2 cellular contexts compared by ENCODE assay signal in the genomic region with DNA sequence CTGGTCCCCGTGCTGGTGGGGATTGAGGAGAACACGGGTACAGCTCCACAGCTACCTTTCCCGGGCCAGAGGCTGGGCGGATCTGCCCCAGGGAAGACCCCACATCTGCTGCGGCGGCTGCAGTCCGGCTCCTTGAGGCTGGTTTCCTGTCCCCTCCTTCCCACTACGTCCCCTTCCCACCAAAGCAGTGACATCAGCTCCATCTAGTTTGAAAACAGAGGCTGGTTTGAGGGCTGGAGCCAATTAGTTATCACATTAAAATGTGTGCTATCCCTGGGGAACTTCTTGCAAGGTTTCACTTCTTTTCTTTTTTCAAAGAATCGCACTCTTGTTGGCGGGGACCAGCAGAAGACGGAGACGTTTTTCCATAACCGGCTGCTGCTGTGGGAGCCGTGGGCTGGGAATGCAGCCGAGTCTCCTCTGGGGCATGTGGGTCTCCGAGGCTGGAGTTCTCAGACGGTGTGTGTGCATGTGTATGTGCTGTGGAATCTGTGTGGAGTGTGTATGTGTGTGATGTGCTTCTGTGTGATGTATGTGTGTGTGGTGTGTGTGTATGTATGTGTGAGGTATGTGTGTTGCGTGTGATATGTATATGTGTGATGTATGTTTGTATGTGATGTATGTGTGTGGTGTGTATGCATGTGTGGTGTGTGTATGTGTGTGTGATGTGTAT.
A peak's percentile ranks its signal among the peaks of the same experiment; 100 is the strongest.
TF ChIP-seq lines count a peak whose summit lies in the region.

No MANE protein-coding gene starts in this region.

TF ChIP-seq in HEK293, 187 proteins besides CTCF, POLR2A, EP300 and RAD21 (continues in another document):
- TF ChIP-seq ZNF433 (tag by site-specific recombination; IDR thresholded peaks at IDR 0.05; ENCODE audit: low read depth) (no peak), ZNF202 (tag by site-specific recombination; IDR thresholded peaks at IDR 0.05; ENCODE audit: borderline replicate concordance) (peak; percentile 5; the same call in 1 of the 2 replicates), ZNF544 (tag by site-specific recombination; IDR thresholded peaks at IDR 0.05) (peak; percentile 74; the same call in 1 of the 2 replicates), ZNF223 (tag by site-specific recombination; IDR thresholded peaks at IDR 0.05) (no peak), ZNF335 (tag by site-specific recombination; conservative IDR thresholded peaks at IDR 0.05) (no peak), ZFP41 (tag by site-specific recombination; IDR thresholded peaks at IDR 0.05; ENCODE audit: borderline replicate concordance) (no peak), ZBTB20 (tag by site-specific recombination; IDR thresholded peaks at IDR 0.05) (peak; percentile 21; the same call in 1 of the 2 replicates), ZNF404 (tag by site-specific recombination; IDR thresholded peaks at IDR 0.05) (no peak), ZNF146 (tag by site-specific recombination; IDR thresholded peaks at IDR 0.05) (0 out of 2 replicates have a peak, but pooled peaks have one; percentile 1), ZNF48 (tag by site-specific recombination; IDR thresholded peaks at IDR 0.05) (peak; percentile 74), ZNF768 (tag by site-specific recombination; IDR thresholded peaks at IDR 0.05) (no peak)
- TF ChIP-seq, protein P1, sequence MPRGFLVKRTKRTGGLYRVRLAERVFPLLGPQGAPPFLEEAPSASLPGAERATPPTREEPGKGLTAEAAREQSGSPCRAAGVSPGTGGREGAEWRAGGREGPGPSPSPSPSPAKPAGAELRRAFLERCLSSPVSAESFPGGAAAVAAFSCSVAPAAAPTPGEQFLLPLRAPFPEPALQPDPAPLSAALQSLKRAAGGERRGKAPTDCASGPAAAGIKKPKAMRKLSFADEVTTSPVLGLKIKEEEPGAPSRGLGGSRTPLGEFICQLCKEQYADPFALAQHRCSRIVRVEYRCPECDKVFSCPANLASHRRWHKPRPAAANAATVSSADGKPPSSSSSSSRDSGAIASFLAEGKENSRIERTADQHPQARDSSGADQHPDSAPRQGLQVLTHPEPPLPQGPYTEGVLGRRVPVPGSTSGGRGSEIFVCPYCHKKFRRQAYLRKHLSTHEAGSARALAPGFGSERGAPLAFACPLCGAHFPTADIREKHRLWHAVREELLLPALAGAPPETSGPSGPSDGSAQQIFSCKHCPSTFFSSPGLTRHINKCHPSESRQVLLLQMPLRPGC (tag by site-specific recombination; IDR thresholded peaks at IDR 0.05) = no peak
- TF ChIP-seq, protein P2, sequence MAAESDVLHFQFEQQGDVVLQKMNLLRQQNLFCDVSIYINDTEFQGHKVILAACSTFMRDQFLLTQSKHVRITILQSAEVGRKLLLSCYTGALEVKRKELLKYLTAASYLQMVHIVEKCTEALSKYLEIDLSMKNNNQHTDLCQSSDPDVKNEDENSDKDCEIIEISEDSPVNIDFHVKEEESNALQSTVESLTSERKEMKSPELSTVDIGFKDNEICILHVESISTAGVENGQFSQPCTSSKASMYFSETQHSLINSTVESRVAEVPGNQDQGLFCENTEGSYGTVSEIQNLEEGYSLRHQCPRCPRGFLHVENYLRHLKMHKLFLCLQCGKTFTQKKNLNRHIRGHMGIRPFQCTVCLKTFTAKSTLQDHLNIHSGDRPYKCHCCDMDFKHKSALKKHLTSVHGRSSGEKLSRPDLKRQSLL (tag by site-specific recombination; IDR thresholded peaks at IDR 0.05) = no peak
- TF ChIP-seq, protein P3, sequence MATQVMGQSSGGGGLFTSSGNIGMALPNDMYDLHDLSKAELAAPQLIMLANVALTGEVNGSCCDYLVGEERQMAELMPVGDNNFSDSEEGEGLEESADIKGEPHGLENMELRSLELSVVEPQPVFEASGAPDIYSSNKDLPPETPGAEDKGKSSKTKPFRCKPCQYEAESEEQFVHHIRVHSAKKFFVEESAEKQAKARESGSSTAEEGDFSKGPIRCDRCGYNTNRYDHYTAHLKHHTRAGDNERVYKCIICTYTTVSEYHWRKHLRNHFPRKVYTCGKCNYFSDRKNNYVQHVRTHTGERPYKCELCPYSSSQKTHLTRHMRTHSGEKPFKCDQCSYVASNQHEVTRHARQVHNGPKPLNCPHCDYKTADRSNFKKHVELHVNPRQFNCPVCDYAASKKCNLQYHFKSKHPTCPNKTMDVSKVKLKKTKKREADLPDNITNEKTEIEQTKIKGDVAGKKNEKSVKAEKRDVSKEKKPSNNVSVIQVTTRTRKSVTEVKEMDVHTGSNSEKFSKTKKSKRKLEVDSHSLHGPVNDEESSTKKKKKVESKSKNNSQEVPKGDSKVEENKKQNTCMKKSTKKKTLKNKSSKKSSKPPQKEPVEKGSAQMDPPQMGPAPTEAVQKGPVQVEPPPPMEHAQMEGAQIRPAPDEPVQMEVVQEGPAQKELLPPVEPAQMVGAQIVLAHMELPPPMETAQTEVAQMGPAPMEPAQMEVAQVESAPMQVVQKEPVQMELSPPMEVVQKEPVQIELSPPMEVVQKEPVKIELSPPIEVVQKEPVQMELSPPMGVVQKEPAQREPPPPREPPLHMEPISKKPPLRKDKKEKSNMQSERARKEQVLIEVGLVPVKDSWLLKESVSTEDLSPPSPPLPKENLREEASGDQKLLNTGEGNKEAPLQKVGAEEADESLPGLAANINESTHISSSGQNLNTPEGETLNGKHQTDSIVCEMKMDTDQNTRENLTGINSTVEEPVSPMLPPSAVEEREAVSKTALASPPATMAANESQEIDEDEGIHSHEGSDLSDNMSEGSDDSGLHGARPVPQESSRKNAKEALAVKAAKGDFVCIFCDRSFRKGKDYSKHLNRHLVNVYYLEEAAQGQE (tag by site-specific recombination; IDR thresholded peaks at IDR 0.05) = no peak
- TF ChIP-seq, protein P4, sequence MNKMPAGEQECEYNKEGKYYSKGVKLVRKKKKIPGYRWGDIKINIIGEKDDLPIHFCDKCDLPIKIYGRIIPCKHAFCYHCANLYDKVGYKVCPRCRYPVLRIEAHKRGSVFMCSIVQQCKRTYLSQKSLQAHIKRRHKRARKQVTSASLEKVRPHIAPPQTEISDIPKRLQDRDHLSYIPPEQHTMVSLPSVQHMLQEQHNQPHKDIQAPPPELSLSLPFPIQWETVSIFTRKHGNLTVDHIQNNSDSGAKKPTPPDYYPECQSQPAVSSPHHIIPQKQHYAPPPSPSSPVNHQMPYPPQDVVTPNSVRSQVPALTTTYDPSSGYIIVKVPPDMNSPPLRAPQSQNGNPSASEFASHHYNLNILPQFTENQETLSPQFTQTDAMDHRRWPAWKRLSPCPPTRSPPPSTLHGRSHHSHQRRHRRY (tag by site-specific recombination; IDR thresholded peaks at IDR 0.05) = 0 out of 2 replicates have a peak, but pooled peaks have one; percentile 63
- TF ChIP-seq, protein P5, sequence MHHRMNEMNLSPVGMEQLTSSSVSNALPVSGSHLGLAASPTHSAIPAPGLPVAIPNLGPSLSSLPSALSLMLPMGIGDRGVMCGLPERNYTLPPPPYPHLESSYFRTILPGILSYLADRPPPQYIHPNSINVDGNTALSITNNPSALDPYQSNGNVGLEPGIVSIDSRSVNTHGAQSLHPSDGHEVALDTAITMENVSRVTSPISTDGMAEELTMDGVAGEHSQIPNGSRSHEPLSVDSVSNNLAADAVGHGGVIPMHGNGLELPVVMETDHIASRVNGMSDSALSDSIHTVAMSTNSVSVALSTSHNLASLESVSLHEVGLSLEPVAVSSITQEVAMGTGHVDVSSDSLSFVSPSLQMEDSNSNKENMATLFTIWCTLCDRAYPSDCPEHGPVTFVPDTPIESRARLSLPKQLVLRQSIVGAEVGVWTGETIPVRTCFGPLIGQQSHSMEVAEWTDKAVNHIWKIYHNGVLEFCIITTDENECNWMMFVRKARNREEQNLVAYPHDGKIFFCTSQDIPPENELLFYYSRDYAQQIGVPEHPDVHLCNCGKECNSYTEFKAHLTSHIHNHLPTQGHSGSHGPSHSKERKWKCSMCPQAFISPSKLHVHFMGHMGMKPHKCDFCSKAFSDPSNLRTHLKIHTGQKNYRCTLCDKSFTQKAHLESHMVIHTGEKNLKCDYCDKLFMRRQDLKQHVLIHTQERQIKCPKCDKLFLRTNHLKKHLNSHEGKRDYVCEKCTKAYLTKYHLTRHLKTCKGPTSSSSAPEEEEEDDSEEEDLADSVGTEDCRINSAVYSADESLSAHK (tag by site-specific recombination; IDR thresholded peaks at IDR 0.05) = no peak

TF ChIP-seq in GM12878, 131 proteins besides CTCF, POLR2A, EP300 and RAD21 (continues in another document):
- TF ChIP-seq SUZ12 (IDR thresholded peaks at IDR 0.05; ENCODE audit: unreplicated experiment) (no peak), MEF2B (IDR thresholded peaks at IDR 0.05; ENCODE audit: partially characterized antibody, poor library complexity, severe bottlenecking) (peak; percentile 95), RAD51 (IDR thresholded peaks at IDR 0.05) (no peak), ETV6 (conservative IDR thresholded peaks at IDR 0.05 in 1 of 2, IDR thresholded peaks at IDR 0.05 in 1 of 2; ENCODE audit: borderline replicate concordance in 1 of 2, low read depth in 1 of 2) (no peak), PAX8 (IDR thresholded peaks at IDR 0.05) (no peak), IRF4 (IDR thresholded peaks at IDR 0.05; ENCODE audit: low read depth, low read length) (no peak), SREBF1 (IDR thresholded peaks at IDR 0.05; ENCODE audit: low read length) (no peak), SPI1 (IDR thresholded peaks at IDR 0.05; ENCODE audit: borderline replicate concordance, insufficient read depth, low read depth, low read length) (peak; percentile 77; the same call in 1 of the 2 replicates), EGR1 (IDR thresholded peaks at IDR 0.05; ENCODE audit: borderline replicate concordance in 1 of 2, low read depth in 2 of 2, low read length in 2 of 2) (no peak), CBX5 (IDR thresholded peaks at IDR 0.05; ENCODE audit: low read depth) (no peak), KLF5 (IDR thresholded peaks at IDR 0.05; ENCODE audit: partially characterized antibody) (no peak), ZNF384 (IDR thresholded peaks at IDR 0.05; ENCODE audit: borderline replicate concordance, low read depth, low read length) (peak; percentile 35; the same call in 1 of the 2 replicates), JUNB (IDR thresholded peaks at IDR 0.05) (no peak), SUPT20H (IDR thresholded peaks at IDR 0.05; ENCODE audit: borderline replicate concordance, control insufficient read depth, low read depth, low read length) (no peak), SREBF2 (IDR thresholded peaks at IDR 0.05; ENCODE audit: low read length) (no peak), IKZF1 (conservative IDR thresholded peaks at IDR 0.05) (peak; percentile 91), CREM (IDR thresholded peaks at IDR 0.05; ENCODE audit: low read depth) (no peak), RBBP5 (conservative IDR thresholded peaks at IDR 0.05) (no peak), BCL11A (IDR thresholded peaks at IDR 0.05; ENCODE audit: low read depth, low read length) (peak; percentile 57; the same call in 1 of the 2 replicates), EED (IDR thresholded peaks at IDR 0.05; ENCODE audit: low read depth) (no peak), NR2C2 (IDR thresholded peaks at IDR 0.05; ENCODE audit: borderline replicate concordance, control insufficient read depth, insufficient read length, low read depth) (no peak)
- TF ChIP-seq, protein P6, sequence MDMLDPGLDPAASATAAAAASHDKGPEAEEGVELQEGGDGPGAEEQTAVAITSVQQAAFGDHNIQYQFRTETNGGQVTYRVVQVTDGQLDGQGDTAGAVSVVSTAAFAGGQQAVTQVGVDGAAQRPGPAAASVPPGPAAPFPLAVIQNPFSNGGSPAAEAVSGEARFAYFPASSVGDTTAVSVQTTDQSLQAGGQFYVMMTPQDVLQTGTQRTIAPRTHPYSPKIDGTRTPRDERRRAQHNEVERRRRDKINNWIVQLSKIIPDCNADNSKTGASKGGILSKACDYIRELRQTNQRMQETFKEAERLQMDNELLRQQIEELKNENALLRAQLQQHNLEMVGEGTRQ (IDR thresholded peaks at IDR 0.05; ENCODE audit: borderline replicate concordance, low read depth, low read length) = no peak
- TF ChIP-seq, protein P7, sequence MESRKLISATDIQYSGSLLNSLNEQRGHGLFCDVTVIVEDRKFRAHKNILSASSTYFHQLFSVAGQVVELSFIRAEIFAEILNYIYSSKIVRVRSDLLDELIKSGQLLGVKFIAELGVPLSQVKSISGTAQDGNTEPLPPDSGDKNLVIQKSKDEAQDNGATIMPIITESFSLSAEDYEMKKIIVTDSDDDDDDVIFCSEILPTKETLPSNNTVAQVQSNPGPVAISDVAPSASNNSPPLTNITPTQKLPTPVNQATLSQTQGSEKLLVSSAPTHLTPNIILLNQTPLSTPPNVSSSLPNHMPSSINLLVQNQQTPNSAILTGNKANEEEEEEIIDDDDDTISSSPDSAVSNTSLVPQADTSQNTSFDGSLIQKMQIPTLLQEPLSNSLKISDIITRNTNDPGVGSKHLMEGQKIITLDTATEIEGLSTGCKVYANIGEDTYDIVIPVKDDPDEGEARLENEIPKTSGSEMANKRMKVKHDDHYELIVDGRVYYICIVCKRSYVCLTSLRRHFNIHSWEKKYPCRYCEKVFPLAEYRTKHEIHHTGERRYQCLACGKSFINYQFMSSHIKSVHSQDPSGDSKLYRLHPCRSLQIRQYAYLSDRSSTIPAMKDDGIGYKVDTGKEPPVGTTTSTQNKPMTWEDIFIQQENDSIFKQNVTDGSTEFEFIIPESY (IDR thresholded peaks at IDR 0.05) = no peak
- TF ChIP-seq, protein P8, sequence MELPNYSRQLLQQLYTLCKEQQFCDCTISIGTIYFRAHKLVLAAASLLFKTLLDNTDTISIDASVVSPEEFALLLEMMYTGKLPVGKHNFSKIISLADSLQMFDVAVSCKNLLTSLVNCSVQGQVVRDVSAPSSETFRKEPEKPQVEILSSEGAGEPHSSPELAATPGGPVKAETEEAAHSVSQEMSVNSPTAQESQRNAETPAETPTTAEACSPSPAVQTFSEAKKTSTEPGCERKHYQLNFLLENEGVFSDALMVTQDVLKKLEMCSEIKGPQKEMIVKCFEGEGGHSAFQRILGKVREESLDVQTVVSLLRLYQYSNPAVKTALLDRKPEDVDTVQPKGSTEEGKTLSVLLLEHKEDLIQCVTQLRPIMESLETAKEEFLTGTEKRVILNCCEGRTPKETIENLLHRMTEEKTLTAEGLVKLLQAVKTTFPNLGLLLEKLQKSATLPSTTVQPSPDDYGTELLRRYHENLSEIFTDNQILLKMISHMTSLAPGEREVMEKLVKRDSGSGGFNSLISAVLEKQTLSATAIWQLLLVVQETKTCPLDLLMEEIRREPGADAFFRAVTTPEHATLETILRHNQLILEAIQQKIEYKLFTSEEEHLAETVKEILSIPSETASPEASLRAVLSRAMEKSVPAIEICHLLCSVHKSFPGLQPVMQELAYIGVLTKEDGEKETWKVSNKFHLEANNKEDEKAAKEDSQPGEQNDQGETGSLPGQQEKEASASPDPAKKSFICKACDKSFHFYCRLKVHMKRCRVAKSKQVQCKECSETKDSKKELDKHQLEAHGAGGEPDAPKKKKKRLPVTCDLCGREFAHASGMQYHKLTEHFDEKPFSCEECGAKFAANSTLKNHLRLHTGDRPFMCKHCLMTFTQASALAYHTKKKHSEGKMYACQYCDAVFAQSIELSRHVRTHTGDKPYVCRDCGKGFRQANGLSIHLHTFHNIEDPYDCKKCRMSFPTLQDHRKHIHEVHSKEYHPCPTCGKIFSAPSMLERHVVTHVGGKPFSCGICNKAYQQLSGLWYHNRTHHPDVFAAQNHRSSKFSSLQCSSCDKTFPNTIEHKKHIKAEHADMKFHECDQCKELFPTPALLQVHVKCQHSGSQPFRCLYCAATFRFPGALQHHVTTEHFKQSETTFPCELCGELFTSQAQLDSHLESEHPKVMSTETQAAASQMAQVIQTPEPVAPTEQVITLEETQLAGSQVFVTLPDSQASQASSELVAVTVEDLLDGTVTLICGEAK (IDR thresholded peaks at IDR 0.05; ENCODE audit: borderline replicate concordance) = 0 out of 2 replicates have a peak, but pooled peaks have one; percentile 14
